Comparison of ENCODE assay signal across 14 cellular contexts in the genomic region with DNA sequence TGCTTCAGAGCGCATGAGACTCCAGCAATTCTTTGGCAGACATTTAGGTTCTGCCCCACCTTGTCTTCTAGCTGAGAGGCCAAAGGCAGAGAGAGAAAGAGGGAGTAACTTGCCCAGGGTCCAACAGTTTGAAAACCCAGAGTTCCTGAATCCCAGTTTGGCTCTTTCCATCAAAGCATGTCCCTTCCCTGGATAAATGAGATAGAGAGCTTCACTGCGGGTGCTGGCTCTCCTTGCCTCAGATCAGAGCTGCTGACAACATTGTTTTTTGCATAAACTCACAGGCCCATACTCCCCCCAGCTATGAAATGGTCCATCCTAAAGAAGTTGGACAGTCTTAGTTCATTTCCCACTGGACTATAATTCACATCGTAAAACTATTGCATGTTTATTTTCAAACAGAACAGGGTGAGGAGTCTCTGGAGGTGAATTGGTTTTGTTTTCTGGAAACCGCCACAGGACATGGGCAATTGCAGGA. TPM values are rescaled to one million over a fixed set of nuclear protein-coding genes. Genes with fewer than 3 reads are reported as not detected.
DNase-seq lines count a peak whose midpoint lies in the region; ATAC-seq and TF ChIP-seq lines count a peak whose summit lies in the region.
"Had no signal": no experiment of that assay in that cellular context is flagged by ENCODE, and none has a peak within 500 bp of the region (broad histone marks: within the 10 kb centered on the region; RNA-seq: fewer than 3 reads in every experiment).

No MANE protein-coding gene starts in this region.

- no peaks in the 10 kb centered on the region for H3K36me3 ChIP-seq in esophagus squamous epithelium
- no peaks in the 10 kb centered on the region for H3K36me3 ChIP-seq in vagina

- 40% methylated on average over 3 to 4 of the region's 4 CpGs for WGBS in esophagus squamous epithelium, 2 donors

- no peaks in the 10 kb centered on the region for H3K9me3 ChIP-seq in esophagus squamous epithelium
- no peaks in the 10 kb centered on the region for H3K9me3 ChIP-seq in vagina

- TF ChIP-seq CTCF in esophagus squamous epithelium (IDR thresholded peaks at IDR 0.05) (no peak), vagina (IDR thresholded peaks at IDR 0.05) (no peak)

- H3K4me1 ChIP-seq in esophagus squamous epithelium (peaks cover 0 to 31% (median 24%) of the 10 kb centered on the region in 3 donors), vagina (peaks cover 26% of the 10 kb centered on the region)

- H3K27ac ChIP-seq in esophagus squamous epithelium (peak overlapping the region in 3 of 4 donors; percentile 27 to 72 (median 72)), vagina (peak overlapping the region; percentile 58)
- H3K27ac ChIP-seq: epithelial cell of prostate, VCaP had no signal

- peak; percentile 40 for DNase-seq in NCI-H446 treated with DMSO at 0.1 percent for 48 hours (lab: John Stamatoyannopoulos, UW)
- DNase-seq in esophagus squamous epithelium (lab: John Stamatoyannopoulos, UW), result no peak
- peak; percentile 6 for DNase-seq in myocyte (ENCODE audit: low read depth)
- no peak for DNase-seq in vagina (ENCODE audit: extremely low spot score in 2 of 2)
- no peak for DNase-seq in globus pallidus (ENCODE audit: low spot score)
- DNase-seq: activated T-cell treated with anti-CD3 and anti-CD28 coated beads, Interleukin-2, amount 50 U/mL, for 1 hour; anterior cingulate cortex; islet precursor cell; stimulated activated naive CD4-positive, alpha-beta T cell had no signal

- intact Hi-C loops in esophagus squamous epithelium (cut with DNase I) (no loop called here), vagina (cut with DNase I) (no loop called here)

- ATAC-seq in HG02938 (IDR thresholded peaks at IDR 0.05; ENCODE audit: unreplicated experiment) (no peak), HG03175 (IDR thresholded peaks at IDR 0.05; ENCODE audit: unreplicated experiment) (no peak)

- TF ChIP-seq POLR2A in esophagus squamous epithelium (IDR thresholded peaks at IDR 0.05) (no peak), vagina (IDR thresholded peaks at IDR 0.05) (no peak)

- H3K27me3 ChIP-seq in esophagus squamous epithelium (no peaks in the 10 kb centered on the region), vagina (no peaks in the 10 kb centered on the region)

- H3K4me3 ChIP-seq in esophagus squamous epithelium (no peak overlapping the region), vagina (no peak overlapping the region)

RNA-seq across cellular contexts. Expression of gene SLC14A2, which starts 25.2 kb away (rescaled TPM):
- total RNA-seq in esophagus squamous epithelium (not detected), myocyte (not detected in 2 replicates), vagina (not detected)
- 0.05 TPM for polyA plus RNA-seq in myocyte (2012)
- total RNA-seq: neural crest cell had no signal

Comparison
In these comparisons a context has a peak if more than half of its experiments do, and no peak if none do; other contexts are left out.
1. DNase-seq: peak in NCI-H446 treated with DMSO at 0.1 percent for 48 hours (single experiment) and myocyte (single experiment); none in esophagus squamous epithelium (single experiment), vagina (0 of 2) and globus pallidus (single experiment).